ENCODE assay signal across 1 cellular context in the genomic region with DNA sequence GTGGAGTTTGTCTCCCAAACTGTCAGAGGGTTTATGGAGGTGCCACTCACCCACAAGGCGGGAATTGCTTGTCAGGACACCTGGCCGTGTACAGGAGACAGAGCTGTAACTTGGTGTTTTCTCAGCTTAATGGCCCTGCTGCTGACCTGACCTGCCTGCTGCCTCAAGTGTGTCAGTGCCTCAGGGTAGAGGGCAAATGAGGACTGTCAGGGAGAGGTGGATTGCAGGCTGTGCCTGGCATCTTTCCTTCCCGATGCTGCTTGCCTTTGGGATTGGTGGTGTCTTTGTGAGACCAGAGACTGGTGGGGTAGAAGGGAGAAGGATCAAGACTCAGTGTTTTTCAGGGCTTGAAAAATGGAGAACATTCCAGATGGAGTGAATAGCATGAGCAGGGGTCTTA.
TF ChIP-seq lines count a peak whose summit lies in the region.

No MANE protein-coding gene starts in this region.

TF ChIP-seq in WTC11, 78 proteins besides CTCF, POLR2A, EP300 and RAD21 (continued from another document):
- TF ChIP-seq CBFB (CRISPR knock-in tag; IDR thresholded peaks at IDR 0.05; ENCODE audit: low read depth): no peak
- no peak for TF ChIP-seq JAZF1 (CRISPR knock-in tag; IDR thresholded peaks at IDR 0.05)
- TF ChIP-seq, protein P1, sequence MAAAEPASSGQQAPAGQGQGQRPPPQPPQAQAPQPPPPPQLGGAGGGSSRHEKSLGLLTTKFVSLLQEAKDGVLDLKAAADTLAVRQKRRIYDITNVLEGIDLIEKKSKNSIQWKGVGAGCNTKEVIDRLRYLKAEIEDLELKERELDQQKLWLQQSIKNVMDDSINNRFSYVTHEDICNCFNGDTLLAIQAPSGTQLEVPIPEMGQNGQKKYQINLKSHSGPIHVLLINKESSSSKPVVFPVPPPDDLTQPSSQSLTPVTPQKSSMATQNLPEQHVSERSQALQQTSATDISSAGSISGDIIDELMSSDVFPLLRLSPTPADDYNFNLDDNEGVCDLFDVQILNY (CRISPR knock-in tag; IDR thresholded peaks at IDR 0.05): no peak
- TF ChIP-seq, protein P2, sequence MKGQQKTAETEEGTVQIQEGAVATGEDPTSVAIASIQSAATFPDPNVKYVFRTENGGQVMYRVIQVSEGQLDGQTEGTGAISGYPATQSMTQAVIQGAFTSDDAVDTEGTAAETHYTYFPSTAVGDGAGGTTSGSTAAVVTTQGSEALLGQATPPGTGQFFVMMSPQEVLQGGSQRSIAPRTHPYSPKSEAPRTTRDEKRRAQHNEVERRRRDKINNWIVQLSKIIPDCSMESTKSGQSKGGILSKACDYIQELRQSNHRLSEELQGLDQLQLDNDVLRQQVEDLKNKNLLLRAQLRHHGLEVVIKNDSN (CRISPR knock-in tag; IDR thresholded peaks at IDR 0.05): no peak
- TF ChIP-seq, protein P3, sequence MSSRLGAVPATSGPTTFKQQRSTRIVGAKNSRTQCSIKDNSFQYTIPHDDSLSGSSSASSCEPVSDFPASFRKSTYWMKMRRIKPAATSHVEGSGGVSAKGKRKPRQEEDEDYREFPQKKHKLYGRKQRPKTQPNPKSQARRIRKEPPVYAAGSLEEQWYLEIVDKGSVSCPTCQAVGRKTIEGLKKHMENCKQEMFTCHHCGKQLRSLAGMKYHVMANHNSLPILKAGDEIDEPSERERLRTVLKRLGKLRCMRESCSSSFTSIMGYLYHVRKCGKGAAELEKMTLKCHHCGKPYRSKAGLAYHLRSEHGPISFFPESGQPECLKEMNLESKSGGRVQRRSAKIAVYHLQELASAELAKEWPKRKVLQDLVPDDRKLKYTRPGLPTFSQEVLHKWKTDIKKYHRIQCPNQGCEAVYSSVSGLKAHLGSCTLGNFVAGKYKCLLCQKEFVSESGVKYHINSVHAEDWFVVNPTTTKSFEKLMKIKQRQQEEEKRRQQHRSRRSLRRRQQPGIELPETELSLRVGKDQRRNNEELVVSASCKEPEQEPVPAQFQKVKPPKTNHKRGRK (CRISPR knock-in tag; IDR thresholded peaks at IDR 0.05; ENCODE audit: borderline replicate concordance): no peak
- TF ChIP-seq SMAD3 (CRISPR knock-in tag; IDR thresholded peaks at IDR 0.05; ENCODE audit: borderline replicate concordance): no peak
- no peak for TF ChIP-seq ESRRA (CRISPR knock-in tag; IDR thresholded peaks at IDR 0.05; ENCODE audit: borderline replicate concordance)
- TF ChIP-seq NR3C1 (CRISPR knock-in tag; conservative IDR thresholded peaks at IDR 0.05; ENCODE audit: low read depth): no peak
- TF ChIP-seq ZNF317 (CRISPR knock-in tag; IDR thresholded peaks at IDR 0.05; ENCODE audit: borderline replicate concordance, low read depth): no peak
- TF ChIP-seq, protein P4, sequence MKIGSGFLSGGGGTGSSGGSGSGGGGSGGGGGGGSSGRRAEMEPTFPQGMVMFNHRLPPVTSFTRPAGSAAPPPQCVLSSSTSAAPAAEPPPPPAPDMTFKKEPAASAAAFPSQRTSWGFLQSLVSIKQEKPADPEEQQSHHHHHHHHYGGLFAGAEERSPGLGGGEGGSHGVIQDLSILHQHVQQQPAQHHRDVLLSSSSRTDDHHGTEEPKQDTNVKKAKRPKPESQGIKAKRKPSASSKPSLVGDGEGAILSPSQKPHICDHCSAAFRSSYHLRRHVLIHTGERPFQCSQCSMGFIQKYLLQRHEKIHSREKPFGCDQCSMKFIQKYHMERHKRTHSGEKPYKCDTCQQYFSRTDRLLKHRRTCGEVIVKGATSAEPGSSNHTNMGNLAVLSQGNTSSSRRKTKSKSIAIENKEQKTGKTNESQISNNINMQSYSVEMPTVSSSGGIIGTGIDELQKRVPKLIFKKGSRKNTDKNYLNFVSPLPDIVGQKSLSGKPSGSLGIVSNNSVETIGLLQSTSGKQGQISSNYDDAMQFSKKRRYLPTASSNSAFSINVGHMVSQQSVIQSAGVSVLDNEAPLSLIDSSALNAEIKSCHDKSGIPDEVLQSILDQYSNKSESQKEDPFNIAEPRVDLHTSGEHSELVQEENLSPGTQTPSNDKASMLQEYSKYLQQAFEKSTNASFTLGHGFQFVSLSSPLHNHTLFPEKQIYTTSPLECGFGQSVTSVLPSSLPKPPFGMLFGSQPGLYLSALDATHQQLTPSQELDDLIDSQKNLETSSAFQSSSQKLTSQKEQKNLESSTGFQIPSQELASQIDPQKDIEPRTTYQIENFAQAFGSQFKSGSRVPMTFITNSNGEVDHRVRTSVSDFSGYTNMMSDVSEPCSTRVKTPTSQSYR (CRISPR knock-in tag; IDR thresholded peaks at IDR 0.05): no peak
- TF ChIP-seq, protein P5, sequence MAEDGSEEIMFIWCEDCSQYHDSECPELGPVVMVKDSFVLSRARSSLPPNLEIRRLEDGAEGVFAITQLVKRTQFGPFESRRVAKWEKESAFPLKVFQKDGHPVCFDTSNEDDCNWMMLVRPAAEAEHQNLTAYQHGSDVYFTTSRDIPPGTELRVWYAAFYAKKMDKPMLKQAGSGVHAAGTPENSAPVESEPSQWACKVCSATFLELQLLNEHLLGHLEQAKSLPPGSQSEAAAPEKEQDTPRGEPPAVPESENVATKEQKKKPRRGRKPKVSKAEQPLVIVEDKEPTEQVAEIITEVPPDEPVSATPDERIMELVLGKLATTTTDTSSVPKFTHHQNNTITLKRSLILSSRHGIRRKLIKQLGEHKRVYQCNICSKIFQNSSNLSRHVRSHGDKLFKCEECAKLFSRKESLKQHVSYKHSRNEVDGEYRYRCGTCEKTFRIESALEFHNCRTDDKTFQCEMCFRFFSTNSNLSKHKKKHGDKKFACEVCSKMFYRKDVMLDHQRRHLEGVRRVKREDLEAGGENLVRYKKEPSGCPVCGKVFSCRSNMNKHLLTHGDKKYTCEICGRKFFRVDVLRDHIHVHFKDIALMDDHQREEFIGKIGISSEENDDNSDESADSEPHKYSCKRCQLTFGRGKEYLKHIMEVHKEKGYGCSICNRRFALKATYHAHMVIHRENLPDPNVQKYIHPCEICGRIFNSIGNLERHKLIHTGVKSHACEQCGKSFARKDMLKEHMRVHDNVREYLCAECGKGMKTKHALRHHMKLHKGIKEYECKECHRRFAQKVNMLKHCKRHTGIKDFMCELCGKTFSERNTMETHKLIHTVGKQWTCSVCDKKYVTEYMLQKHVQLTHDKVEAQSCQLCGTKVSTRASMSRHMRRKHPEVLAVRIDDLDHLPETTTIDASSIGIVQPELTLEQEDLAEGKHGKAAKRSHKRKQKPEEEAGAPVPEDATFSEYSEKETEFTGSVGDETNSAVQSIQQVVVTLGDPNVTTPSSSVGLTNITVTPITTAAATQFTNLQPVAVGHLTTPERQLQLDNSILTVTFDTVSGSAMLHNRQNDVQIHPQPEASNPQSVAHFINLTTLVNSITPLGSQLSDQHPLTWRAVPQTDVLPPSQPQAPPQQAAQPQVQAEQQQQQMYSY (CRISPR knock-in tag; IDR thresholded peaks at IDR 0.05): no peak
